In the genomic region with DNA sequence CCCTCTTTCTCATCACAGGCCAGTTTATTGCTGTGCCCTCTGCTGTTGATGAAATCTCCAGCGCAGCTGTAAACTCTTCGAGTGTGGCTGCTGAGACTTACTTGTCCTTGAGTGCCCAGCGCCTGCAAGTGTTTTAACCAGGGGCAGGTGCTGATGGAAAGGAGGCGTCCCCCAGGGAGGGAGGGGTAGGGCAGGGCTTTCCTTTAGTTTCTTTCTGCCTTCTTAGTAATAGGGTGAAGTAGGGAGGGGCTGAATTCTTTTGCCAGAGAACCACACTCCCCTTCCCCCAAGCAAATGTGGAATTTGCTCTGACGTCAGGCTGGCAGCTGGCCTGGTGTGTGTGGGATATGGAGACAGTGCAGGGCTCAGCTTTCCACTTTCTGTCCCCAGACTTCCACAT, we compare ENCODE assay signal across 8 cellular contexts.
DNase-seq lines count a peak whose midpoint lies in the region; ATAC-seq, FAIRE-seq and TF ChIP-seq lines count a peak whose summit lies in the region.

No MANE protein-coding gene starts in this region.

- CTCF ChIA-PET in A673 (lab: Charles Lee): no interaction called here

- no peak for TF ChIP-seq CTCF in A673 (conservative IDR thresholded peaks at IDR 0.05; ENCODE audit: low read depth, low read length)
- TF ChIP-seq CTCF in bronchial epithelial cell (IDR thresholded peaks at IDR 0.05; ENCODE audit: insufficient read depth, low read length, severe bottlenecking): no peak

- peak; percentile 13 for FAIRE-seq in bronchial epithelial cell (lab: Jason Lieb, UNC)

- H3K4me1 Mint-ChIP-seq in stimulated activated effector memory CD8-positive, alpha-beta T cell treated with anti-CD3 and anti-CD28 coated beads, Interleukin-12 subunit alpha, Interleukin-12 subunit beta, amount 100 ng/mL, for 72 hours: peaks cover 32% of the 10 kb centered on the region

- no peak overlapping the region for H3K4me3 Mint-ChIP-seq in stimulated activated effector memory CD8-positive, alpha-beta T cell treated with anti-CD3 and anti-CD28 coated beads, Interleukin-12 subunit alpha, Interleukin-12 subunit beta, amount 100 ng/mL, for 72 hours

- no peaks in the 10 kb centered on the region for H3K9me3 Mint-ChIP-seq in stimulated activated effector memory CD8-positive, alpha-beta T cell treated with anti-CD3 and anti-CD28 coated beads, Interleukin-12 subunit alpha, Interleukin-12 subunit beta, amount 100 ng/mL, for 72 hours

- H3K4me1 ChIP-seq in A673 (ENCODE audit: insufficient read depth, low read length, poor library complexity, severe bottlenecking): peaks cover 13% of the 10 kb centered on the region

- BruUV-seq in A673 (replicated peaks; lab: Mats Ljungman, UMichigan): no TSS peak

- H3K4me3 ChIP-seq in A673 (ENCODE audit: low read depth, low read length, poor library complexity, severe bottlenecking): no peak overlapping the region
- no peak overlapping the region for H3K4me3 ChIP-seq in bronchial epithelial cell (ENCODE audit: low read depth, low read length)

- ATAC-seq in stimulated activated effector memory CD8-positive, alpha-beta T cell treated with anti-CD3 and anti-CD28 coated beads, Interleukin-12 subunit alpha, Interleukin-12 subunit beta, amount 100 ng/mL, for 72 hours: no peak
- ATAC-seq in HG02642 (IDR thresholded peaks at IDR 0.05; ENCODE audit: poor library complexity, unreplicated experiment): no peak

- peaks cover 80% of the 10 kb centered on the region for H3K36me3 Mint-ChIP-seq in stimulated activated effector memory CD8-positive, alpha-beta T cell treated with anti-CD3 and anti-CD28 coated beads, Interleukin-12 subunit alpha, Interleukin-12 subunit beta, amount 100 ng/mL, for 72 hours

- POLR2A ChIA-PET in A673 (lab: Charles Lee; ENCODE audit: low non-redundant PET): no interaction called here

- H3K27me3 ChIP-seq in A673 (replicated peaks; ENCODE audit: insufficient read depth, low read depth, low read length, poor library complexity) (no peaks in the 10 kb centered on the region), bronchial epithelial cell (ENCODE audit: control insufficient read depth, insufficient read depth, low read length) (no peaks in the 10 kb centered on the region)

- intact Hi-C loops in A673 (cut with micrococcal nuclease; ENCODE audit: unreplicated experiment): no loop called here

- peak; percentile 82 for DNase-seq in A673 (ENCODE audit: low spot score)
- DNase-seq in M059J (ENCODE audit: low read depth): peak; percentile 93
- DNase-seq in bronchial epithelial cell (ENCODE audit: low read depth): peak; percentile 93
- DNase-seq in kidney tubule cell (ENCODE audit: low spot score): peak; percentile 94
- DNase-seq in stimulated activated effector memory CD8-positive, alpha-beta T cell treated with anti-CD3 and anti-CD28 coated beads, Interleukin-12 subunit alpha, Interleukin-12 subunit beta, amount 100 ng/mL, for 72 hours (ENCODE audit: low spot score in 2 of 2): no peak
- no peak for DNase-seq in activated T-cell treated with anti-CD3 and anti-CD28 coated beads, Interleukin-2, amount 50 U/mL, for 48 hours
- DNase-seq in activated naive CD4-positive, alpha-beta T cell (lab: John Stamatoyannopoulos, UW): no peak

- H3K36me3 ChIP-seq in A673 (ENCODE audit: insufficient read depth, low read length, poor library complexity, severe bottlenecking) (peaks cover 30% of the 10 kb centered on the region), bronchial epithelial cell (ENCODE audit: control insufficient read depth, insufficient read depth, low read length) (peaks cover 13% of the 10 kb centered on the region)

- H3K27ac ChIP-seq in A673 (ENCODE audit: low read depth, low read length, poor library complexity, severe bottlenecking): peak overlapping the region; percentile 63

- H3K9me3 ChIP-seq in A673 (ENCODE audit: low read depth, low read length, poor library complexity, severe bottlenecking): no peaks in the 10 kb centered on the region

- H3K27ac Mint-ChIP-seq in stimulated activated effector memory CD8-positive, alpha-beta T cell treated with anti-CD3 and anti-CD28 coated beads, Interleukin-12 subunit alpha, Interleukin-12 subunit beta, amount 100 ng/mL, for 72 hours: peak overlapping the region; percentile 84

Comparison
In these comparisons a context has a peak if more than half of its experiments do, and no peak if none do; other contexts are left out.
1. DNase-seq: peak in A673 (single experiment), M059J (single experiment), bronchial epithelial cell (single experiment) and kidney tubule cell (single experiment); none in stimulated activated effector memory CD8-positive, alpha-beta T cell treated with anti-CD3 and anti-CD28 coated beads, Interleukin-12 subunit alpha, Interleukin-12 subunit beta, amount 100 ng/mL, for 72 hours (0 of 2), activated T-cell treated with anti-CD3 and anti-CD28 coated beads, Interleukin-2, amount 50 U/mL, for 48 hours (0 of 2) and activated naive CD4-positive, alpha-beta T cell (0 of 4).